ENCODE assay signal across 2 cellular contexts in the genomic region with DNA sequence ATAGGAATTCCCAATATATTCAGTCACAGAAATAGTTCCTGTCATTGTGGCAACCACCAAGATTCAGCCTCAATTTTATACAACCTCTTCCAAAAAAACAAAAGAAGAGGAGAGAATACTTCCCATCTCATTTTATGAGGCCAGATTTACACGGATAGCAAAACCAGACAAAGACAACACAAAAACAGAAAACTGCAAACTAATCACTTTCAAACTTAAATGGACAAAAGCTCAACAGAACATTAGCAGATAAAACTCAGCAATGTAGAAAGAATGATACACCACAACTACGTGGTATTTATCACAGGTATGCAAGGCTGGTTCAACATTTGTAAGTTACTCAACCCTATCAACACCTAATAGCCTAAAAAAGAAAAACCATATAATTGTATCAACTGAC.
TF ChIP-seq lines count a peak whose summit lies in the region.

No MANE protein-coding gene starts in this region.

TF ChIP-seq in IMR-90, 13 proteins besides CTCF, POLR2A, EP300 and RAD21:
- TF ChIP-seq NFE2L2 (IDR thresholded peaks at IDR 0.05; ENCODE audit: low read depth, low read length) (no peak), SMC3 (IDR thresholded peaks at IDR 0.05; ENCODE audit: low read depth, low read length) (no peak), MAFK (IDR thresholded peaks at IDR 0.05; ENCODE audit: low read depth, low read length) (peak; percentile 56), RFX5 (IDR thresholded peaks at IDR 0.05; ENCODE audit: low read depth, low read length) (no peak), CHD1 (IDR thresholded peaks at IDR 0.05; ENCODE audit: low read depth, low read length) (no peak), RCOR1 (IDR thresholded peaks at IDR 0.05; ENCODE audit: insufficient replicate concordance, low read length) (no peak)
- TF ChIP-seq, protein P1, sequence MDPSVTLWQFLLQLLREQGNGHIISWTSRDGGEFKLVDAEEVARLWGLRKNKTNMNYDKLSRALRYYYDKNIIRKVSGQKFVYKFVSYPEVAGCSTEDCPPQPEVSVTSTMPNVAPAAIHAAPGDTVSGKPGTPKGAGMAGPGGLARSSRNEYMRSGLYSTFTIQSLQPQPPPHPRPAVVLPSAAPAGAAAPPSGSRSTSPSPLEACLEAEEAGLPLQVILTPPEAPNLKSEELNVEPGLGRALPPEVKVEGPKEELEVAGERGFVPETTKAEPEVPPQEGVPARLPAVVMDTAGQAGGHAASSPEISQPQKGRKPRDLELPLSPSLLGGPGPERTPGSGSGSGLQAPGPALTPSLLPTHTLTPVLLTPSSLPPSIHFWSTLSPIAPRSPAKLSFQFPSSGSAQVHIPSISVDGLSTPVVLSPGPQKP (IDR thresholded peaks at IDR 0.05; ENCODE audit: borderline replicate concordance, low read depth, low read length): no peak

TF ChIP-seq in GM12878, 131 proteins besides CTCF, POLR2A, EP300 and RAD21:
- TF ChIP-seq ZSCAN29 (IDR thresholded peaks at IDR 0.05) (no peak), NFXL1 (IDR thresholded peaks at IDR 0.05; ENCODE audit: borderline replicate concordance) (no peak)
- TF ChIP-seq, protein P2, sequence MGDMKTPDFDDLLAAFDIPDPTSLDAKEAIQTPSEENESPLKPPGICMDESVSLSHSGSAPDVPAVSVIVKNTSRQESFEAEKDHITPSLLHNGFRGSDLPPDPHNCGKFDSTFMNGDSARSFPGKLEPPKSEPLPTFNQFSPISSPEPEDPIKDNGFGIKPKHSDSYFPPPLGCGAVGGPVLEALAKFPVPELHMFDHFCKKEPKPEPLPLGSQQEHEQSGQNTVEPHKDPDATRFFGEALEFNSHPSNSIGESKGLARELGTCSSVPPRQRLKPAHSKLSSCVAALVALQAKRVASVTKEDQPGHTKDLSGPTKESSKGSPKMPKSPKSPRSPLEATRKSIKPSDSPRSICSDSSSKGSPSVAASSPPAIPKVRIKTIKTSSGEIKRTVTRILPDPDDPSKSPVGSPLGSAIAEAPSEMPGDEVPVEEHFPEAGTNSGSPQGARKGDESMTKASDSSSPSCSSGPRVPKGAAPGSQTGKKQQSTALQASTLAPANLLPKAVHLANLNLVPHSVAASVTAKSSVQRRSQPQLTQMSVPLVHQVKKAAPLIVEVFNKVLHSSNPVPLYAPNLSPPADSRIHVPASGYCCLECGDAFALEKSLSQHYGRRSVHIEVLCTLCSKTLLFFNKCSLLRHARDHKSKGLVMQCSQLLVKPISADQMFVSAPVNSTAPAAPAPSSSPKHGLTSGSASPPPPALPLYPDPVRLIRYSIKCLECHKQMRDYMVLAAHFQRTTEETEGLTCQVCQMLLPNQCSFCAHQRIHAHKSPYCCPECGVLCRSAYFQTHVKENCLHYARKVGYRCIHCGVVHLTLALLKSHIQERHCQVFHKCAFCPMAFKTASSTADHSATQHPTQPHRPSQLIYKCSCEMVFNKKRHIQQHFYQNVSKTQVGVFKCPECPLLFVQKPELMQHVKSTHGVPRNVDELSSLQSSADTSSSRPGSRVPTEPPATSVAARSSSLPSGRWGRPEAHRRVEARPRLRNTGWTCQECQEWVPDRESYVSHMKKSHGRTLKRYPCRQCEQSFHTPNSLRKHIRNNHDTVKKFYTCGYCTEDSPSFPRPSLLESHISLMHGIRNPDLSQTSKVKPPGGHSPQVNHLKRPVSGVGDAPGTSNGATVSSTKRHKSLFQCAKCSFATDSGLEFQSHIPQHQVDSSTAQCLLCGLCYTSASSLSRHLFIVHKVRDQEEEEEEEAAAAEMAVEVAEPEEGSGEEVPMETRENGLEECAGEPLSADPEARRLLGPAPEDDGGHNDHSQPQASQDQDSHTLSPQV (IDR thresholded peaks at IDR 0.05): no peak
- TF ChIP-seq, protein P3, sequence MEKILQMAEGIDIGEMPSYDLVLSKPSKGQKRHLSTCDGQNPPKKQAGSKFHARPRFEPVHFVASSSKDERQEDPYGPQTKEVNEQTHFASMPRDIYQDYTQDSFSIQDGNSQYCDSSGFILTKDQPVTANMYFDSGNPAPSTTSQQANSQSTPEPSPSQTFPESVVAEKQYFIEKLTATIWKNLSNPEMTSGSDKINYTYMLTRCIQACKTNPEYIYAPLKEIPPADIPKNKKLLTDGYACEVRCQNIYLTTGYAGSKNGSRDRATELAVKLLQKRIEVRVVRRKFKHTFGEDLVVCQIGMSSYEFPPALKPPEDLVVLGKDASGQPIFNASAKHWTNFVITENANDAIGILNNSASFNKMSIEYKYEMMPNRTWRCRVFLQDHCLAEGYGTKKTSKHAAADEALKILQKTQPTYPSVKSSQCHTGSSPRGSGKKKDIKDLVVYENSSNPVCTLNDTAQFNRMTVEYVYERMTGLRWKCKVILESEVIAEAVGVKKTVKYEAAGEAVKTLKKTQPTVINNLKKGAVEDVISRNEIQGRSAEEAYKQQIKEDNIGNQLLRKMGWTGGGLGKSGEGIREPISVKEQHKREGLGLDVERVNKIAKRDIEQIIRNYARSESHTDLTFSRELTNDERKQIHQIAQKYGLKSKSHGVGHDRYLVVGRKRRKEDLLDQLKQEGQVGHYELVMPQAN (conservative IDR thresholded peaks at IDR 0.05): no peak
